ENCODE assay signal across 8 cellular contexts in genomic region chr17:43171761-43172487, GRCh38. TPM values are rescaled to one million over a fixed set of nuclear protein-coding genes. Genes with fewer than 3 reads are reported as not detected.
DNase-seq lines count a peak whose midpoint lies in the region; TF ChIP-seq lines count a peak whose summit lies in the region.

No MANE protein-coding gene starts in this region.

- H3K36me3 ChIP-seq in thyroid gland = no peaks in the 10 kb centered on the region

- WGBS in lower leg skin, 2 donors = 9 to 10% methylated on average over 7 of the region's 7 CpGs
- WGBS in thyroid gland, 2 donors = 15 to 18% methylated on average over 7 of the region's 7 CpGs

- peak overlapping the region; percentile 94 to 98 (median 95) for H3K27ac ChIP-seq in thyroid gland

- no peaks in the 10 kb centered on the region for H3K27me3 ChIP-seq in thyroid gland

- DNase-seq in DMS114 treated with DMSO at 0.1 percent for 48 hours (lab: John Stamatoyannopoulos, UW; ENCODE audit: unreplicated experiment) = peak; percentile 41
- DNase-seq in HS-5 (ENCODE audit: low read depth) = peak; percentile 96
- peak; percentile 67 for DNase-seq in RPMI8226
- peak; percentile 94 for DNase-seq in choroid plexus epithelial cell (ENCODE audit: low read depth)
- peak in 1 of 2 donors; percentile 41 for DNase-seq in lower leg skin (ENCODE audit: low spot score in 2 of 2)
- DNase-seq in thyroid gland = peak; percentile 30 to 41
- DNase-seq in activated naive CD4-positive, alpha-beta T cell treated with anti-CD3 and anti-CD28 coated beads, Interleukin-2, amount 50 U/mL, for 16 hours = no peak
- DNase-seq in stimulated activated CD4-positive, alpha-beta T cell treated with anti-CD3 and anti-CD28 coated beads, Interleukin-4, amount 100 ng/mL, for 4 hours = no peak

- TF ChIP-seq CTCF in choroid plexus epithelial cell (conservative IDR thresholded peaks at IDR 0.05; ENCODE audit: low read depth, low read length) = peak; percentile 58
- no peak for TF ChIP-seq CTCF in lower leg skin (IDR thresholded peaks at IDR 0.05)
- peak in 2 of 6 experiments; percentile 27 to 36 for TF ChIP-seq CTCF in thyroid gland (IDR thresholded peaks at IDR 0.05)

- TF ChIP-seq POLR2A in lower leg skin (IDR thresholded peaks at IDR 0.05) = no peak
- no peak for TF ChIP-seq POLR2A in thyroid gland (IDR thresholded peaks at IDR 0.05)

- H3K4me1 ChIP-seq in thyroid gland = peaks cover 35 to 62% of the 10 kb centered on the region in 2 donors

- intact Hi-C loops in lower leg skin (cut with DNase I; ENCODE audit: low total_unique reads) = no loop called here
- intact Hi-C loops in thyroid gland (cut with DNase I) = loop anchor here (10.0 kb wide), 1 partner anchor 143 kb away; no protein-coding TSS in a partner anchor

- H3K9me3 ChIP-seq in thyroid gland = no peaks in the 10 kb centered on the region

- H3K4me3 ChIP-seq in choroid plexus epithelial cell (ENCODE audit: low read depth, low read length) (peak overlapping the region; percentile 84), lower leg skin (ENCODE audit: low read depth, poor library complexity, severe bottlenecking) (peak overlapping the region; percentile 73), thyroid gland (replicated peaks in 1 of 3) (peak overlapping the region; percentile 9 to 96 (median 46))

RNA-seq across cellular contexts. Expression of gene NBR1, which starts 0.9 kb away (rescaled TPM):
- total RNA-seq in lower leg skin (100 to 1,000 TPM in 1 of 4 donors, 10 to 100 TPM in 3; 84.3 to 101 (median 91.4) TPM), thyroid gland (100 to 1,000 TPM; 117 to 166 (median 134) TPM)

RNA-seq across cellular contexts. Expression of gene TMEM106A, which starts 39.8 kb away (rescaled TPM):
- 1 to 10 TPM in 3 of 4 donors, under 1 TPM in 1; 0.57 to 4.6 (median 1.4) TPM for total RNA-seq in lower leg skin
- total RNA-seq in thyroid gland = 10 to 100 TPM in 3 of 4 donors, 1 to 10 TPM in 1; 9.0 to 14.4 (median 12.5) TPM

RNA-seq across cellular contexts. Expression of gene BRCA1, which starts 46.8 kb away (rescaled TPM):
- total RNA-seq in lower leg skin = 1 to 10 TPM; 4.5 to 7.6 (median 5.8) TPM
- total RNA-seq in thyroid gland = 10 to 100 TPM; 14.4 to 31.9 (median 25.4) TPM

RNA-seq across cellular contexts. Expression of gene CCDC200, which starts 56.5 kb away (rescaled TPM):
- total RNA-seq in lower leg skin (not detected), thyroid gland (not detected)

Comparison
In these comparisons a context has a peak if more than half of its experiments do, and no peak if none do; other contexts are left out.
1. DNase-seq: peak in DMS114 treated with DMSO at 0.1 percent for 48 hours (single experiment), HS-5 (single experiment), RPMI8226 (single experiment), choroid plexus epithelial cell (single experiment) and thyroid gland (2 of 2); none in activated naive CD4-positive, alpha-beta T cell treated with anti-CD3 and anti-CD28 coated beads, Interleukin-2, amount 50 U/mL, for 16 hours (single experiment) and stimulated activated CD4-positive, alpha-beta T cell treated with anti-CD3 and anti-CD28 coated beads, Interleukin-4, amount 100 ng/mL, for 4 hours (0 of 2).
2. Peak in every context shown above with its lines, with median percentiles within 50 percentile points of each other: H3K4me3 ChIP-seq.